ENCODE assay signal across 8 cellular contexts in genomic region chr11:71927813-71928738, GRCh38. TPM values are rescaled to one million over a fixed set of nuclear protein-coding genes. Genes with fewer than 3 reads are reported as not detected.
DNase-seq lines count a peak whose midpoint lies in the region; ATAC-seq, FAIRE-seq and TF ChIP-seq lines count a peak whose summit lies in the region.

Gene XNDC1N (minus strand): TSS chr11:71928594. CDS start chr11:71923353, 5,241 bp downstream.

- peak; percentile 62 for ATAC-seq in HG02588 (IDR thresholded peaks at IDR 0.05; ENCODE audit: unreplicated experiment)

- peaks cover 0 to 41% of the 10 kb centered on the region in 2 donors for H3K4me1 ChIP-seq in right atrium auricular region

- peak within 1 kb of the TSS; percentile 19 for H3K27ac ChIP-seq in adipose tissue (ENCODE audit: low read depth, low read length)
- H3K27ac ChIP-seq in right atrium auricular region: peak within 1 kb of the TSS; percentile 83 to 92

- FAIRE-seq in GM12891 (lab: Jason Lieb, UNC): no peak

- peak within 1 kb of the TSS; percentile 77 to 90 for H3K4me3 ChIP-seq in right atrium auricular region

- DNase-seq in GM12891 (ENCODE audit: insufficient read length, low spot score) (peak; percentile 50), NAMALWA (ENCODE audit: low spot score) (peak; percentile 94), SK-N-DZ (ENCODE audit: low spot score) (peak; percentile 96), right atrium auricular region (ENCODE audit: low spot score) (peak; percentile 70), putamen (ENCODE audit: low spot score) (peak; percentile 92), mesenteric fat pad (ENCODE audit: low spot score) (no peak)

- H3K27me3 ChIP-seq in right atrium auricular region: no peaks in the 10 kb centered on the region

- TF ChIP-seq CTCF in right atrium auricular region (IDR thresholded peaks at IDR 0.05): no peak

- peak; percentile 58; the same call in 1 of the 2 replicates for TF ChIP-seq POLR2A in GM12891 (IDR thresholded peaks at IDR 0.05; ENCODE audit: low read depth, low read length)

- no peaks in the 10 kb centered on the region for H3K36me3 ChIP-seq in right atrium auricular region

- H3K9me3 ChIP-seq in right atrium auricular region: no peaks in the 10 kb centered on the region

- 0% methylated on average over 41 of the region's 41 CpGs for WGBS in adipose tissue, 3 donors

TF ChIP-seq in GM12891, 5 proteins besides CTCF, POLR2A, EP300 and RAD21:
- no peak for TF ChIP-seq POU2F2 (IDR thresholded peaks at IDR 0.05; ENCODE audit: low read depth, low read length)
- no peak for TF ChIP-seq SPI1 (IDR thresholded peaks at IDR 0.05; ENCODE audit: low read depth, low read length)
- TF ChIP-seq POLR2AphosphoS5 (IDR thresholded peaks at IDR 0.05; ENCODE audit: low read depth, low read length): peak; percentile 79
- TF ChIP-seq TAF1 (IDR thresholded peaks at IDR 0.05; ENCODE audit: low read depth, low read length): no peak; the same call in none of the 2 replicates
TF ChIP-seq in GM12891: peak in this region for 1.

RNA-seq across cellular contexts. Expression of gene XNDC1N, which starts in this region (rescaled TPM):
- polyA plus RNA-seq in GM12891 (2012; ENCODE audit: low read depth, missing spikeins): 3.1 TPM
- 11.0 and 12.8 TPM in 2 replicates for polyA plus RNA-seq in SK-N-DZ (2014; cell fraction: cytosol; rRNA removed)
- 6.1 and 12.4 TPM in 2 replicates for polyA plus RNA-seq in SK-N-DZ (2014; cell fraction: nucleus; rRNA removed)
- polyA plus RNA-seq in adipose tissue: 1 to 10 TPM; 1.5 to 2.2 (median 1.7) TPM
- total RNA-seq in right atrium auricular region (1 to 10 TPM; 1.4 to 1.5 TPM), mesenteric fat pad (2.9 TPM)
